Comparison of ENCODE assay signal across 12 cellular contexts in the genomic region with DNA sequence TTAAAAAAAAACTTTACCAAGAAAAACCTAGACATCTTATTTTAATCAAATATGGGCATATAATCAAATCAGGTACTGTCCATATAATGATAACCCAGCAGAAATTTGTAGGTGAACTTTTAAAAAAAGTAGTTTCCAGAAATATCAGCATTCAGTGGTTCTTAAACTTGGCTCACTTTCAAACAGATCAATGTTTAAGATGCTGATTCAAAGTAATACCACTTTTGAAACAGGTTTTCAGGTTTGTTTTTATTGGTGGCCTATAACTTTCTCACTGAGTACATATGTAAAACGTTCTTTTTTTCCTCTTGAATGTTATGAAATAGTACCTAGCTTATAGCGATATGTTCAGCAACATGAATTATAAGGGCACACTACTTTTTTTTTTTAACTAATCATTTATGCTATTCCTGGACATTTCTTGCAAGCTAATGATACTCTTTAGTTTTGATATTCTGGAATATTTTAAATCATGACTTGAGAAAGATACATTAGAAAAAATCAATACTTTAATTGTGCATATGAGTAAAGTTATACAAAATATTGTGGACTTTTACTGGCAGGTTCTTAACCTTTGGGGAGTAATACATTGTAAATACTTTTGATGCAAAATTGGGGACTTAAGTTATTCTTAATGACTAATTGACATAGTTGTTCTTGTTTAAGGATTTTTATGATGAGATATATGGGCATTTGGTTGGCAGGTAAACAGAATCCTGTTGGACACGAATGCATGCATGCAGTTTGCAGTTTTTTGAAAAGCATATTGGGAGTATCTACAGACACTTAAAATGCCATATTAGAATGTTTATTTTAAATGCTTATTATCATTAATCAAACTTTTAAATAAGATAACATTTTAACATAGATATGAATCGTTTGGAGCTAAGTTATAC. TPM values are rescaled to one million over a fixed set of nuclear protein-coding genes. Genes with fewer than 3 reads are reported as not detected.
DNase-seq lines count a peak whose midpoint lies in the region; ATAC-seq and TF ChIP-seq lines count a peak whose summit lies in the region.
"Had no signal": no experiment of that assay in that cellular context is flagged by ENCODE, and none has a peak within 500 bp of the region (broad histone marks: within the 10 kb centered on the region; RNA-seq: fewer than 3 reads in every experiment).

No MANE protein-coding gene starts in this region.

- DNase-seq in cerebellar cortex (ENCODE audit: low spot score) (peak; percentile 46), lower lobe of right lung (no peak), suprapubic skin (ENCODE audit: low spot score in 2 of 2) (no peak), NCI-H146 treated with DMSO at 0.1 percent for 48 hours (lab: John Stamatoyannopoulos, UW; ENCODE audit: unreplicated experiment) (no peak), dedifferentiated amniotic fluid mesenchymal stem cell (ENCODE audit: extremely low spot score) (no peak)
- no peak for DNase-seq in activated CD4-positive, CD25-positive, alpha-beta regulatory T cell treated with anti-CD3 and anti-CD28 coated beads, Interleukin-2, amount 50 U/mL, for 72 hours
- DNase-seq: activated CD4-positive, alpha-beta T cell treated with anti-CD3 and anti-CD28 coated beads, Interleukin-2, amount 50 U/mL, for 1 hour; activated gamma-delta T cell treated with Interleukin-2 at 50 U/mL for 16 hours; NCI-H524; occipital lobe had no signal

- H3K27ac ChIP-seq in OCI-LY1 (ENCODE audit: low read depth, low read length, poor library complexity, severe bottlenecking) (no peak overlapping the region), lower lobe of right lung (peak overlapping the region; percentile 96), suprapubic skin (peak overlapping the region; percentile 94)

- no peak overlapping the region for H3K9ac ChIP-seq in OCI-LY1 (ENCODE audit: low read length)

- no peak for TF ChIP-seq CTCF in OCI-LY1 (IDR thresholded peaks at IDR 0.05; ENCODE audit: low read length)
- TF ChIP-seq CTCF in lower lobe of right lung (IDR thresholded peaks at IDR 0.05): no peak
- TF ChIP-seq CTCF in suprapubic skin (IDR thresholded peaks at IDR 0.05): no peak

- intact Hi-C loops in lower lobe of right lung (cut with DNase I): no loop called here

- TF ChIP-seq POLR2A in suprapubic skin (IDR thresholded peaks at IDR 0.05): no peak

- H3K27me3 ChIP-seq in OCI-LY1 (ENCODE audit: insufficient read depth, low read length) (no peaks in the 10 kb centered on the region), lower lobe of right lung (ENCODE audit: low read depth) (no peaks in the 10 kb centered on the region), suprapubic skin (no peaks in the 10 kb centered on the region)

- no peaks in the 10 kb centered on the region for H3K9me2 ChIP-seq in OCI-LY1 (ENCODE audit: low read depth, low read length)

- ATAC-seq in lower lobe of right lung: no peak
- ATAC-seq in GM18907 (IDR thresholded peaks at IDR 0.05; ENCODE audit: unreplicated experiment): no peak

- H3K36me3 ChIP-seq in OCI-LY1 (ENCODE audit: insufficient read depth, low read length) (peaks cover 29% of the 10 kb centered on the region), lower lobe of right lung (peaks cover 9% of the 10 kb centered on the region), suprapubic skin (peaks cover 7% of the 10 kb centered on the region)

- 31% methylated on average over 4 of the region's 4 CpGs for WGBS in suprapubic skin

- no peak for TF ChIP-seq EP300 in suprapubic skin (IDR thresholded peaks at IDR 0.05)

- H3F3A ChIP-seq in OCI-LY1 (ENCODE audit: insufficient read depth, low read length): no peaks in the 10 kb centered on the region; the same call in 1 of the 2 replicates

- peak overlapping the region; percentile 97 for H3K4me3 ChIP-seq in OCI-LY1 (ENCODE audit: low read depth, low read length, poor library complexity, severe bottlenecking)
- H3K4me3 ChIP-seq in lower lobe of right lung: peak overlapping the region; percentile 83
- peak overlapping the region; percentile 74 for H3K4me3 ChIP-seq in suprapubic skin

- H2AFZ ChIP-seq in OCI-LY1 (ENCODE audit: low read length): no peak overlapping the region

- no peaks in the 10 kb centered on the region for H4K20me1 ChIP-seq in OCI-LY1 (ENCODE audit: insufficient read depth, low read length)

- H3K4me2 ChIP-seq in OCI-LY1 (ENCODE audit: low read length): peak overlapping the region; percentile 70

- H3K4me1 ChIP-seq in OCI-LY1 (ENCODE audit: insufficient read depth, low read length, severe bottlenecking): peaks cover 46% of the 10 kb centered on the region
- peaks cover 17% of the 10 kb centered on the region for H3K4me1 ChIP-seq in lower lobe of right lung
- peaks cover 61% of the 10 kb centered on the region for H3K4me1 ChIP-seq in suprapubic skin

- no peaks in the 10 kb centered on the region for H3K9me3 ChIP-seq in OCI-LY1 (ENCODE audit: low read length)
- no peaks in the 10 kb centered on the region for H3K9me3 ChIP-seq in lower lobe of right lung
- no peaks in the 10 kb centered on the region for H3K9me3 ChIP-seq in suprapubic skin

- peaks cover 59% of the 10 kb centered on the region for H3K79me2 ChIP-seq in OCI-LY1 (ENCODE audit: insufficient read depth, low read length)

RNA-seq across cellular contexts. Expression of gene NFIA, which starts 3.1 kb away (rescaled TPM):
- total RNA-seq in lower lobe of right lung (70.0 TPM), suprapubic skin (10 to 100 TPM; 30.1 to 54.2 (median 48.2) TPM)
